ENCODE assay signal across 9 cellular contexts in genomic region chrX:101078716-101079115, GRCh38. TPM values are rescaled to one million over a fixed set of nuclear protein-coding genes. Genes with fewer than 3 reads are reported as not detected.
DNase-seq lines count a peak whose midpoint lies in the region; ATAC-seq, FAIRE-seq and TF ChIP-seq lines count a peak whose summit lies in the region.
"Had no signal": no experiment of that assay in that cellular context is flagged by ENCODE, and none has a peak within 500 bp of the region (broad histone marks: within the 10 kb centered on the region; RNA-seq: fewer than 3 reads in every experiment).

TSS of gene TMEM35A (plus strand) at chrX:101078879. CDS start at chrX:101079003, 124 bp downstream.

- no peaks in the 10 kb centered on the region for H3K4me1 ChIP-seq in CD8-positive, alpha-beta T cell (ENCODE audit: insufficient read depth, low read length)
- H3K4me1 ChIP-seq in Peyer's patch = no peaks in the 10 kb centered on the region

- no peaks in the 10 kb centered on the region for H3K36me3 Mint-ChIP-seq in CD8-positive, alpha-beta T cell

- no peak within 1 kb of the TSS for H3K27ac Mint-ChIP-seq in CD8-positive, alpha-beta T cell
- H3K27ac Mint-ChIP-seq: activated T-helper 2 cell treated with anti-CD3 and anti-CD28 coated beads, Interferon-gamma antibody, Interleukin-2, Interleukin-4, amounts not matched to agents 10 μg/mL and 5 μg/mL and 100 μg/mL, durations not matched to agents 14 hours and 24 hours and 36 hours had no signal

- CTCF ChIA-PET in CD8-positive, alpha-beta T cell (lab: Charles Lee) = no interaction called here

- no peak for ATAC-seq in CD8-positive, alpha-beta T cell
- no peak for ATAC-seq in HG03280 (IDR thresholded peaks at IDR 0.05; ENCODE audit: unreplicated experiment)
- no peak for ATAC-seq in HG03378 (IDR thresholded peaks at IDR 0.05; ENCODE audit: unreplicated experiment)
- ATAC-seq in GM19324 (IDR thresholded peaks at IDR 0.05; ENCODE audit: low FRiP score, unreplicated experiment) = no peak

- FAIRE-seq in frontal cortex (lab: Jason Lieb, UNC) = no peak

- H3K9me3 Mint-ChIP-seq in CD8-positive, alpha-beta T cell = no peaks in the 10 kb centered on the region
- H3K9me3 Mint-ChIP-seq: activated T-helper 2 cell treated with anti-CD3 and anti-CD28 coated beads, Interferon-gamma antibody, Interleukin-2, Interleukin-4, amounts not matched to agents 10 μg/mL and 5 μg/mL and 100 μg/mL, durations not matched to agents 14 hours and 24 hours and 36 hours had no signal

- no peaks in the 10 kb centered on the region for H3K9me3 ChIP-seq in CD8-positive, alpha-beta T cell (ENCODE audit: low read length)
- no peaks in the 10 kb centered on the region for H3K9me3 ChIP-seq in Peyer's patch

- intact Hi-C loops in CD8-positive, alpha-beta T cell (cut with DNase I, micrococcal nuclease) = no loop called here

- H3K27me3 ChIP-seq in CD8-positive, alpha-beta T cell (ENCODE audit: insufficient read depth, low read length) = no peaks in the 10 kb centered on the region
- no peaks in the 10 kb centered on the region for H3K27me3 ChIP-seq in Peyer's patch

- peak within 1 kb of the TSS; percentile 49 for H3K4me3 Mint-ChIP-seq in CD8-positive, alpha-beta T cell

- POLR2A ChIA-PET in CD8-positive, alpha-beta T cell (lab: Charles Lee) = no interaction called here

- no peak for DNase-seq in CD8-positive, alpha-beta T cell
- no peak for DNase-seq in Peyer's patch
- DNase-seq in frontal cortex (ENCODE audit: low spot score in 2 of 2) = no peak
- DNase-seq in pons (ENCODE audit: low spot score) = peak; percentile 25
- DNase-seq in HuH-7 (ENCODE audit: low spot score) = no peak

- no peak for TF ChIP-seq CTCF in CD8-positive, alpha-beta T cell (IDR thresholded peaks at IDR 0.05)
- TF ChIP-seq CTCF in Peyer's patch (IDR thresholded peaks at IDR 0.05) = no peak

- H3K27ac ChIP-seq in CD8-positive, alpha-beta T cell (ENCODE audit: low read depth, low read length) = no peak within 1 kb of the TSS
- H3K27ac ChIP-seq in Peyer's patch = no peak within 1 kb of the TSS

- H3K27me3 Mint-ChIP-seq in CD8-positive, alpha-beta T cell (ENCODE audit: low read depth) = peaks cover 26% of the 10 kb centered on the region

- no peak within 1 kb of the TSS for H3K4me3 ChIP-seq in CD8-positive, alpha-beta T cell (ENCODE audit: low read depth, low read length)
- peak within 1 kb of the TSS in 3 of 4 donors; percentile 6 to 45 (median 25) for H3K4me3 ChIP-seq in Peyer's patch

- no peaks in the 10 kb centered on the region for H3K36me3 ChIP-seq in CD8-positive, alpha-beta T cell (ENCODE audit: insufficient read depth, low read length)
- no peaks in the 10 kb centered on the region for H3K36me3 ChIP-seq in Peyer's patch

- H3K4me1 Mint-ChIP-seq in CD8-positive, alpha-beta T cell (ENCODE audit: low read depth) = peaks cover 8% of the 10 kb centered on the region

- no peak for TF ChIP-seq POLR2A in Peyer's patch (IDR thresholded peaks at IDR 0.05)

RNA-seq across cellular contexts. Expression of gene TMEM35A, which starts in this region (rescaled TPM):
- total RNA-seq in CD8-positive, alpha-beta T cell = not detected
- total RNA-seq in Peyer's patch = 1 to 10 TPM in 1 of 4 donors, under 1 TPM in 1, not detected in 2; 0.67 to 2.1 TPM
- 98.2 TPM for total RNA-seq in frontal cortex
- total RNA-seq: activated T-helper 2 cell treated with anti-CD3 and anti-CD28 coated beads, Interferon-gamma antibody, Interleukin-2, Interleukin-4, amounts not matched to agents 10 μg/mL and 5 μg/mL and 100 μg/mL, durations not matched to agents 14 hours and 24 hours and 36 hours had no signal

Comparison
In these comparisons a context has a peak if more than half of its experiments do, and no peak if none do; other contexts are left out.
1. RNA of gene TMEM35A (total RNA-seq): 98.2 TPM in frontal cortex (single experiment); 0.67 to 2.1 TPM in Peyer's patch and not detected in CD8-positive, alpha-beta T cell; every median in the first group is over 10 times any median in the second.